ENCODE assay signal across 11 cellular contexts in genomic region chr4:128570380-128570779, GRCh38.
DNase-seq lines count a peak whose midpoint lies in the region; ATAC-seq, FAIRE-seq and TF ChIP-seq lines count a peak whose summit lies in the region.
"Had no signal": no experiment of that assay in that cellular context is flagged by ENCODE, and none has a peak within 500 bp of the region (broad histone marks: within the 10 kb centered on the region; RNA-seq: fewer than 3 reads in every experiment).

No MANE protein-coding gene starts in this region.

- DNase-seq in EH (ENCODE audit: low read depth) (peak; percentile 66), RCC 7860 (ENCODE audit: low spot score) (peak; percentile 47), fibroblast of gingiva (ENCODE audit: low read depth) (peak; percentile 77), pons (ENCODE audit: low spot score) (peak; percentile 35), GM19238 (ENCODE audit: insufficient read length, low spot score) (no peak), D721Med (ENCODE audit: insufficient read length, low spot score) (no peak)
- DNase-seq: activated CD4-positive, alpha-beta T cell treated with anti-CD3 and anti-CD28 coated beads for 4 hours; NK-92 treated with Interleukin-12 subunit alpha and Interleukin-12 subunit beta, amount 100 ng/mL, for 24 hours; stimulated activated CD4-positive, alpha-beta T cell treated with anti-CD3 and anti-CD28 coated beads, Interleukin-1b, Interleukin-23, amount 100 ng/mL, for 48 hours had no signal

- no peak for ATAC-seq in GM19452 (IDR thresholded peaks at IDR 0.05; ENCODE audit: unreplicated experiment)
- no peak for ATAC-seq in GM21723 (IDR thresholded peaks at IDR 0.05; ENCODE audit: unreplicated experiment)

- no peak for TF ChIP-seq CTCF in D721Med (IDR thresholded peaks at IDR 0.05; ENCODE audit: insufficient read depth, missing control alignments)

- FAIRE-seq in RCC 7860 (lab: Jason Lieb, UNC) (no peak), D721Med (lab: Jason Lieb, UNC) (no peak)

Comparison
In these comparisons a context has a peak if more than half of its experiments do, and no peak if none do; other contexts are left out.
1. DNase-seq: peak in EH (single experiment), RCC 7860 (single experiment), fibroblast of gingiva (single experiment) and pons (single experiment); none in GM19238 (single experiment) and D721Med (single experiment).